ENCODE assay signal across 8 cellular contexts in genomic region chr6:167153523-167153959, GRCh38. TPM values are rescaled to one million over a fixed set of nuclear protein-coding genes. Genes with fewer than 3 reads are reported as not detected.
DNase-seq lines count a peak whose midpoint lies in the region; ATAC-seq and TF ChIP-seq lines count a peak whose summit lies in the region.

No MANE protein-coding gene starts in this region.

- intact Hi-C loops in mammary epithelial cell (cut with micrococcal nuclease) = no loop called here

- H3K27ac ChIP-seq in brain microvascular endothelial cell (no peak overlapping the region), subcutaneous abdominal adipose tissue (ENCODE audit: low read depth, low read length) (no peak overlapping the region), mammary epithelial cell (ENCODE audit: insufficient read depth, low read depth, low read length) (no peak overlapping the region)

- H2AFZ ChIP-seq in mammary epithelial cell (ENCODE audit: low read depth, low read length) = no peak overlapping the region

- 52% methylated on average over 13 of the region's 13 CpGs for WGBS in mammary epithelial cell (ENCODE audit: low coverage, missing lambda C conversion rate)

- H3K4me3 ChIP-seq in brain microvascular endothelial cell (ENCODE audit: low read depth, low read length) = peak overlapping the region; percentile 22
- H3K4me3 ChIP-seq in subcutaneous abdominal adipose tissue (ENCODE audit: low read depth in 1 of 5, low read length in 5 of 5) = peak overlapping the region in 3 of 5 donors; percentile 14 to 45 (median 36)
- no peak overlapping the region for H3K4me3 ChIP-seq in mammary epithelial cell (replicated peaks in 1 of 3; ENCODE audit: insufficient read depth in 1 of 3, low read depth in 2 of 3, low read length in 3 of 3)

- in situ Hi-C loops in brain microvascular endothelial cell (cut with HindIII; ENCODE audit: low pct_ligation_motif_present, low sequenced_read_pairs) = no loop called here
- in situ Hi-C loops in mammary epithelial cell (cut with MboI; ENCODE audit: low sequenced_read_pairs in 2 of 2) = no loop called here

- no peaks in the 10 kb centered on the region for H3K9me3 ChIP-seq in subcutaneous abdominal adipose tissue (ENCODE audit: control insufficient read depth in 5 of 5, low read length in 5 of 5)
- no peaks in the 10 kb centered on the region for H3K9me3 ChIP-seq in mammary epithelial cell (replicated peaks; ENCODE audit: insufficient read depth, low read length)

- no peaks in the 10 kb centered on the region for H3K79me2 ChIP-seq in mammary epithelial cell (ENCODE audit: insufficient read depth, low read length)

- CTCF ChIA-PET in mammary epithelial cell (lab: Charles Lee; ENCODE audit: low non-redundant PET) = no interaction called here

- ATAC-seq in GM19452 (IDR thresholded peaks at IDR 0.05; ENCODE audit: unreplicated experiment) (peak; percentile 52), HG03521 (IDR thresholded peaks at IDR 0.05; ENCODE audit: unreplicated experiment) (peak; percentile 52), esophagus mucosa (no peak)

- no peaks in the 10 kb centered on the region for H3K27me3 ChIP-seq in brain microvascular endothelial cell (replicated peaks)
- H3K27me3 ChIP-seq in subcutaneous abdominal adipose tissue (ENCODE audit: control insufficient read depth in 5 of 5, insufficient read depth in 4 of 5, low read length in 5 of 5) = peaks cover 0 to 23% (median 4%) of the 10 kb centered on the region in 5 donors
- H3K27me3 ChIP-seq in mammary epithelial cell (ENCODE audit: insufficient read depth, low read length) = no peaks in the 10 kb centered on the region

- H3K36me3 ChIP-seq in brain microvascular endothelial cell (replicated peaks) (no peaks in the 10 kb centered on the region), subcutaneous abdominal adipose tissue (ENCODE audit: control insufficient read depth in 5 of 5, insufficient read depth in 5 of 5, low read length in 5 of 5) (no peaks in the 10 kb centered on the region), mammary epithelial cell (ENCODE audit: insufficient read depth, low read length) (no peaks in the 10 kb centered on the region)

- TF ChIP-seq CTCF in brain microvascular endothelial cell (IDR thresholded peaks at IDR 0.05; ENCODE audit: low read depth, low read length, missing control alignments) (no peak), mammary epithelial cell (conservative IDR thresholded peaks at IDR 0.05 in 1 of 2, IDR thresholded peaks at IDR 0.05 in 1 of 2; ENCODE audit: extremely low read depth in 1 of 2, insufficient read depth in 1 of 2, low read depth in 1 of 2, low read length in 2 of 2) (no peak)

- dilution Hi-C loops in mammary epithelial cell (cut with HindIII; ENCODE audit: low sequenced_read_pairs) = no loop called here

- DNase-seq in GDM1 (lab: John Stamatoyannopoulos, UW) (peak; percentile 5), brain microvascular endothelial cell (peak; percentile 12), iPS-NIHi11 (ENCODE audit: low spot score) (no peak), mammary epithelial cell (no peak)

- no TSS peak for BruUV-seq in mammary epithelial cell (replicated peaks; lab: Mats Ljungman, UMichigan)

- H3K4me2 ChIP-seq in mammary epithelial cell (ENCODE audit: insufficient read depth, low read depth, low read length) = no peak overlapping the region

- no peaks in the 10 kb centered on the region for H4K20me1 ChIP-seq in mammary epithelial cell (ENCODE audit: insufficient read depth, low read length)

- H3K9ac ChIP-seq in subcutaneous abdominal adipose tissue (ENCODE audit: low read length in 5 of 5) = no peak overlapping the region
- H3K9ac ChIP-seq in mammary epithelial cell (ENCODE audit: insufficient read depth, low read length) = no peak overlapping the region

- H3K4me1 ChIP-seq in subcutaneous abdominal adipose tissue (ENCODE audit: control insufficient read depth in 5 of 5, insufficient read depth in 5 of 5, low read length in 5 of 5) = peaks cover 0 to 10% (median 0%) of the 10 kb centered on the region in 5 donors
- H3K4me1 ChIP-seq in mammary epithelial cell (ENCODE audit: insufficient read depth, low read length) = no peaks in the 10 kb centered on the region

RNA-seq across cellular contexts. Expression of gene GPR31, which starts 4.2 kb away (rescaled TPM):
- not detected for total RNA-seq in esophagus mucosa
- total RNA-seq in mammary epithelial cell = not detected
- not detected for polyA plus RNA-seq in mammary epithelial cell
- polyA minus RNA-seq in mammary epithelial cell = not detected

RNA-seq across cellular contexts. Expression of gene CCR6, which starts 30.6 kb away (rescaled TPM):
- total RNA-seq in esophagus mucosa (not detected), mammary epithelial cell (not detected)
- not detected for polyA plus RNA-seq in mammary epithelial cell
- polyA minus RNA-seq in mammary epithelial cell = not detected

Comparison
In these comparisons a context has a peak if more than half of its experiments do, and no peak if none do; other contexts are left out.
1. DNase-seq: peak in GDM1 (single experiment) and brain microvascular endothelial cell (single experiment); none in iPS-NIHi11 (single experiment) and mammary epithelial cell (single experiment).
2. H3K4me3 ChIP-seq: peak in brain microvascular endothelial cell (single experiment) and subcutaneous abdominal adipose tissue (3 of 5); none in mammary epithelial cell (0 of 3).